In the genomic region with DNA sequence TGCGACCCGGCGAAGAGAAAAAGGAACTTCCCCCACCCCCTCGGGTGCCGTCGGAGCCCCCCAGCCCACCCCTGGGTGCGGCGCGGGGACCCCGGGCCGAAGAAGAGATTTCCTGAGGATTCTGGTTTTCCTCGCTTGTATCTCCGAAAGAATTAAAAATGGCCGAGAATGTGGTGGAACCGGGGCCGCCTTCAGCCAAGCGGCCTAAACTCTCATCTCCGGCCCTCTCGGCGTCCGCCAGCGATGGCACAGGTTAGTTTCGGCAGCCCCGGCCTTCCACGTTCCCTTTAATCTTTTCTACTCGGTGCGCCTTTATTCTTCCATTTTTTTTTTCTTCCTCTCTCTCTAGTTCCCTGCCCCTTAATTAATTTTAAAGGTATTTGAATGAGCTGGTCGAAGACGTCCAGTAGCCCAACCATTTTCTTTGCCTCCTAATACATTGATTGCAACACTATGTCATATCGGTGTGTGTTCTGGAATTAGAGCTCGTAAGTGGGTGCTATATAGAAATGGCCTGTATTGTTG, we compare ENCODE assay signal across 8 cellular contexts. TPM values are rescaled to one million over a fixed set of nuclear protein-coding genes. Genes with fewer than 3 reads are reported as not detected.
DNase-seq lines count a peak whose midpoint lies in the region; ATAC-seq and TF ChIP-seq lines count a peak whose summit lies in the region.

No MANE protein-coding gene starts in this region.

- H3K9me3 ChIP-seq in Loucy (ENCODE audit: insufficient read depth, low read depth, low read length), result no peaks in the 10 kb centered on the region
- no peaks in the 10 kb centered on the region for H3K9me3 ChIP-seq in naive thymus-derived CD4-positive, alpha-beta T cell (ENCODE audit: control insufficient read depth in 2 of 3, low read length in 3 of 3)

- ATAC-seq in naive thymus-derived CD4-positive, alpha-beta T cell, result no peak
- ATAC-seq in GM18517 (IDR thresholded peaks at IDR 0.05; ENCODE audit: unreplicated experiment), result no peak

- intact Hi-C loops in naive thymus-derived CD4-positive, alpha-beta T cell (cut with micrococcal nuclease), result loop anchor here (1.0 to 10.0 kb wide), 8 partner anchors 13 to 982 kb away; partner anchors contain the start of genes CENPM (in 1 of the 2), NAGA (in 1 of the 2), PHETA2 (in 1 of the 2) and SLC25A17 (in 1 of the 2)

- H3K9ac ChIP-seq in Loucy (ENCODE audit: low read depth, low read length, poor library complexity, severe bottlenecking), result peak overlapping the region; percentile 95

- no peak for TF ChIP-seq CTCF in Loucy (conservative IDR thresholded peaks at IDR 0.05; ENCODE audit: low read length)

- peak overlapping the region; percentile 51; the same call in 1 of the 2 replicates for H2AFZ ChIP-seq in Loucy (ENCODE audit: low read length)

- peaks cover 28% of the 10 kb centered on the region for H3K36me3 Mint-ChIP-seq in activated CD4-positive, alpha-beta T cell treated with anti-CD3 and anti-CD28 coated beads, Interleukin-2, amount 10 ng/mL, durations not matched to agents 7 days and 5 days (ENCODE audit: low read depth)
- H3K36me3 Mint-ChIP-seq in naive thymus-derived CD4-positive, alpha-beta T cell, result peaks cover 3 to 21% (median 4%) of the 10 kb centered on the region in 5 donors

- CTCF ChIA-PET in activated CD4-positive, alpha-beta T cell treated with anti-CD3 and anti-CD28 coated beads, Interleukin-2, amount 10 ng/mL, durations not matched to agents 7 days and 5 days (lab: Charles Lee), result interaction anchor here (0.7 to 1.6 kb wide), 7 partner anchors 12 to 170 kb away, joined by 3 to 6 read pairs (median 4); no protein-coding TSS in a partner anchor
- CTCF ChIA-PET in naive thymus-derived CD4-positive, alpha-beta T cell (lab: Charles Lee), result interaction anchor here (1.1 to 1.3 kb wide), 2 partner anchors 141 to 170 kb away, joined by 3 to 5 read pairs; partner anchors contain the start of gene RBX1

- peaks cover 56% of the 10 kb centered on the region for H3K79me2 ChIP-seq in Loucy (ENCODE audit: insufficient read depth, low read length)

- peak overlapping the region; percentile 86 for H3K4me3 ChIP-seq in Loucy (ENCODE audit: low read length, poor library complexity, severe bottlenecking)
- peak overlapping the region; percentile 76 for H3K4me3 ChIP-seq in naive thymus-derived CD4-positive, alpha-beta T cell (ENCODE audit: low read length)

- H4K20me1 ChIP-seq in Loucy (ENCODE audit: insufficient read depth, low read length, poor library complexity, severe bottlenecking), result peaks cover 55% of the 10 kb centered on the region

- peaks cover 35% of the 10 kb centered on the region for H3K4me1 ChIP-seq in Loucy (ENCODE audit: insufficient read depth, low read length, poor library complexity, severe bottlenecking)
- H3K4me1 ChIP-seq in naive thymus-derived CD4-positive, alpha-beta T cell (ENCODE audit: control insufficient read depth in 2 of 2, insufficient read depth in 2 of 2, low read length in 2 of 2), result peaks cover 4 to 13% of the 10 kb centered on the region in 2 donors

- peak overlapping the region; percentile 99 for H3K27ac ChIP-seq in naive thymus-derived CD4-positive, alpha-beta T cell (ENCODE audit: low read depth, low read length)

- no peaks in the 10 kb centered on the region for H3K9me3 Mint-ChIP-seq in activated CD4-positive, alpha-beta T cell treated with anti-CD3 and anti-CD28 coated beads, Interleukin-2, amount 10 ng/mL, durations not matched to agents 7 days and 5 days
- H3K9me3 Mint-ChIP-seq in naive thymus-derived CD4-positive, alpha-beta T cell, result peaks cover 0 to 6% (median 0%) of the 10 kb centered on the region in 11 donors

- DNase-seq in activated T-cell treated with anti-CD3 and anti-CD28 coated beads for 1 hour (ENCODE audit: low read depth), result peak; percentile 17
- no peak for DNase-seq in activated T-cell treated with anti-CD3 and anti-CD28 coated beads, Interleukin-2, amount 50 U/mL, for 48 hours
- DNase-seq in activated CD4-positive, alpha-beta T cell treated with anti-CD3 and anti-CD28 coated beads, Interleukin-2, amount 10 ng/mL, durations not matched to agents 7 days and 5 days, result peak; percentile 35
- peak; percentile 7 for DNase-seq in fibroblast of gingiva (ENCODE audit: low read depth)
- DNase-seq in naive thymus-derived CD4-positive, alpha-beta T cell, result peak in 6 of 9 donors; percentile 8 to 25 (median 16)
- no peak for DNase-seq in NCI-H226

- H3K4me2 ChIP-seq in Loucy (ENCODE audit: low read depth, low read length, poor library complexity, severe bottlenecking), result peak overlapping the region; percentile 88

- H3F3A ChIP-seq in Loucy (ENCODE audit: low read depth), result no peaks in the 10 kb centered on the region

- H3K4me3 Mint-ChIP-seq in activated CD4-positive, alpha-beta T cell treated with anti-CD3 and anti-CD28 coated beads, Interleukin-2, amount 10 ng/mL, durations not matched to agents 7 days and 5 days, result peak overlapping the region; percentile 92
- peak overlapping the region; percentile 91 to 100 (median 98) for H3K4me3 Mint-ChIP-seq in naive thymus-derived CD4-positive, alpha-beta T cell

- POLR2A ChIA-PET in activated CD4-positive, alpha-beta T cell treated with anti-CD3 and anti-CD28 coated beads, Interleukin-2, amount 10 ng/mL, durations not matched to agents 7 days and 5 days (lab: Charles Lee), result interaction anchor here (0.5 to 2.3 kb wide), 6 partner anchors 71 to 893 kb away, joined by 3 to 9 read pairs (median 3); partner anchors contain the start of genes RBX1 and ST13
- POLR2A ChIA-PET in naive thymus-derived CD4-positive, alpha-beta T cell (lab: Charles Lee), result interaction anchor here (0.6 to 6.0 kb wide), 17 partner anchors 12 to 376 kb away, joined by 3 to 109 read pairs (median 4); partner anchors contain the start of genes ACO2, PHF5A, RANGAP1 and RBX1

- no peaks in the 10 kb centered on the region for H3K9me2 ChIP-seq in Loucy (replicated peaks; ENCODE audit: low read depth, low read length)

- H3K27ac Mint-ChIP-seq in activated CD4-positive, alpha-beta T cell treated with anti-CD3 and anti-CD28 coated beads, Interleukin-2, amount 10 ng/mL, durations not matched to agents 7 days and 5 days, result peak overlapping the region; percentile 96
- H3K27ac Mint-ChIP-seq in naive thymus-derived CD4-positive, alpha-beta T cell, result peak overlapping the region; percentile 91 to 99 (median 96)

- no peaks in the 10 kb centered on the region for H3K36me3 ChIP-seq in Loucy (ENCODE audit: insufficient read depth, low read length)
- peaks cover 0 to 11% (median 0%) of the 10 kb centered on the region in 3 experiments for H3K36me3 ChIP-seq in naive thymus-derived CD4-positive, alpha-beta T cell (ENCODE audit: control insufficient read depth in 2 of 3, insufficient read depth in 3 of 3, low read length in 3 of 3)

- H3K27me3 Mint-ChIP-seq in activated CD4-positive, alpha-beta T cell treated with anti-CD3 and anti-CD28 coated beads, Interleukin-2, amount 10 ng/mL, durations not matched to agents 7 days and 5 days, result no peaks in the 10 kb centered on the region
- peaks cover 0 to 2% (median 0%) of the 10 kb centered on the region in 5 donors for H3K27me3 Mint-ChIP-seq in naive thymus-derived CD4-positive, alpha-beta T cell

- peaks cover 36% of the 10 kb centered on the region for H3K4me1 Mint-ChIP-seq in activated CD4-positive, alpha-beta T cell treated with anti-CD3 and anti-CD28 coated beads, Interleukin-2, amount 10 ng/mL, durations not matched to agents 7 days and 5 days
- peaks cover 36 to 49% (median 40%) of the 10 kb centered on the region in 7 donors for H3K4me1 Mint-ChIP-seq in naive thymus-derived CD4-positive, alpha-beta T cell

- no peaks in the 10 kb centered on the region for H3K27me3 ChIP-seq in Loucy (ENCODE audit: insufficient read depth, low read length, poor library complexity, severe bottlenecking)
- no peaks in the 10 kb centered on the region for H3K27me3 ChIP-seq in naive thymus-derived CD4-positive, alpha-beta T cell (ENCODE audit: control insufficient read depth in 2 of 2, insufficient read depth in 2 of 2, low read length in 2 of 2)

RNA-seq across cellular contexts. Expression of gene EP300, which starts 0.5 kb away (rescaled TPM):
- total RNA-seq in activated CD4-positive, alpha-beta T cell treated with anti-CD3 and anti-CD28 coated beads, Interleukin-2, amount 10 ng/mL, durations not matched to agents 7 days and 5 days, result 10 to 100 TPM; 78.7 to 79.2 TPM
- 100 to 1,000 TPM in 4 of 5 experiments, 10 to 100 TPM in 1; 89.3 to 155 (median 117) TPM for total RNA-seq in naive thymus-derived CD4-positive, alpha-beta T cell
- polyA plus RNA-seq in naive thymus-derived CD4-positive, alpha-beta T cell, result 10 to 100 TPM; 13.3 to 19.5 TPM

Comparison
In these comparisons a context has a peak if more than half of its experiments do, and no peak if none do; other contexts are left out.
1. DNase-seq: peak in activated T-cell treated with anti-CD3 and anti-CD28 coated beads for 1 hour (single experiment), activated CD4-positive, alpha-beta T cell treated with anti-CD3 and anti-CD28 coated beads, Interleukin-2, amount 10 ng/mL, durations not matched to agents 7 days and 5 days (single experiment), fibroblast of gingiva (single experiment) and naive thymus-derived CD4-positive, alpha-beta T cell (6 of 9); none in activated T-cell treated with anti-CD3 and anti-CD28 coated beads, Interleukin-2, amount 50 U/mL, for 48 hours (0 of 2) and NCI-H226 (single experiment).